Comparison of ENCODE assay signal across 36 cellular contexts in the genomic region with DNA sequence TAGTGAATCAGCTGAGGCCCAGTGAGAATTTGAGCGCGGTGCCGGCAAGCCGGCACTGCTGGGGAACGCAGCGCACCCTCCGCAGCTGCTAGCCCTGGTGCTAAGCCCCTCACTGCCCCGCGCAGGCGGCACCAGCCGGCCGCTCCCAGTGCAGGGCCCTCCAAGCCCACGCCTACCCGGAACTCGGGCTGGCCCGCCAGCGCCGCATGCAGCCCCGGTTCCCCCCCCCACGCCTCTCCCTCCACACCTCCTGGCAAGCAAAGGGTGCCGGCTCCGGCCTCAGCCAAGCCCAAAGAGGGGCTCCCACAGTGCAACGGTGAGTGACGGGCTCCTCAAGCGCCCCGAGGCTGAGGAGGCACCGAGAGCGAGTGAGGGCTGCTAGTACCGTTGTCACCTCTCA.
"Had no signal": no experiment of that assay in that cellular context is flagged by ENCODE, and none has a peak within 500 bp of the region (broad histone marks: within the 10 kb centered on the region; RNA-seq: fewer than 3 reads in every experiment).

No MANE protein-coding gene starts in this region.

- H3K36me3 Mint-ChIP-seq: activated CD8-positive, alpha-beta memory T cell treated with anti-CD3 and anti-CD28 coated beads, Interleukin-2, amount 10 ng/mL, durations not matched to agents 7 days and 5 days; activated naive CD4-positive, alpha-beta T cell treated with anti-CD3 and anti-CD28 coated beads, Interleukin-2, amount 50 U/mL, for 24 hours; activated naive CD8-positive, alpha-beta T cell treated with anti-CD3 and anti-CD28 coated beads for 36 hours had no signal

- H3K9me3 ChIP-seq: adrenal gland, body of pancreas, colonic mucosa, esophagus muscularis mucosa, gastrocnemius medialis had no signal

- H3K27ac Mint-ChIP-seq: activated B cell treated with CpG ODN at 0.5 μM for 24 hours; activated CD8-positive, alpha-beta memory T cell treated with anti-CD3 and anti-CD28 coated beads, Interleukin-2, amount 10 ng/mL, durations not matched to agents 7 days and 5 days; activated CD8-positive, alpha-beta T cell treated with anti-CD3 and anti-CD28 coated beads for 36 hours; activated naive CD4-positive, alpha-beta T cell treated with anti-CD3 and anti-CD28 coated beads for 36 hours; activated naive CD4-positive, alpha-beta T cell treated with anti-CD3 and anti-CD28 coated beads, Interleukin-2, amount 50 U/mL, for 24 hours; activated naive CD8-positive, alpha-beta T cell treated with anti-CD3 and anti-CD28 coated beads for 36 hours; activated naive CD8-positive, alpha-beta T cell treated with anti-CD3 and anti-CD28 coated beads, Interleukin-2, amount 50 U/mL, for 24 hours; activated T-helper 1 cell treated with anti-CD3 and anti-CD28 coated beads, Interleukin-12 subunit alpha, Interleukin-12 subunit beta, Interleukin-2, Interleukin-4 antibody, amounts not matched to agents 30 ng/mL and 10 ng/mL and 1 ng/mL, durations not matched to agents 14 hours and 24 hours and 36 hours; activated T-helper 2 cell treated with anti-CD3 and anti-CD28 coated beads, Interferon-gamma antibody, Interleukin-2, Interleukin-4, amounts not matched to agents 10 μg/mL and 5 μg/mL and 100 μg/mL, durations not matched to agents 14 hours and 24 hours and 36 hours; dendritic cell treated with granulocyte-macrophage colony-stimulating factor and Interleukin-4, amounts not matched to agents 40 ng/mL and 50 ng/mL, for 4 days; T-helper 17 cell; T-helper 2 cell treated with Interferon-gamma antibody and Interleukin-4, amounts not matched to agents 5 μg/mL and 100 μg/mL, for 36 hours had no signal

- H3K36me3 ChIP-seq: adrenal gland, colonic mucosa, esophagus muscularis mucosa, gastrocnemius medialis, WERI-Rb-1 had no signal

- H3K9me3 Mint-ChIP-seq: activated B cell treated with CpG ODN at 0.5 μM for 24 hours; activated CD8-positive, alpha-beta T cell treated with anti-CD3 and anti-CD28 coated beads for 36 hours; activated naive CD4-positive, alpha-beta T cell treated with anti-CD3 and anti-CD28 coated beads for 36 hours; activated naive CD4-positive, alpha-beta T cell treated with anti-CD3 and anti-CD28 coated beads, Interleukin-2, amount 50 U/mL, for 24 hours; activated naive CD8-positive, alpha-beta T cell treated with anti-CD3 and anti-CD28 coated beads for 36 hours; activated naive CD8-positive, alpha-beta T cell treated with anti-CD3 and anti-CD28 coated beads, Interleukin-2, amount 50 U/mL, for 24 hours; activated T-helper 1 cell treated with anti-CD3 and anti-CD28 coated beads, Interleukin-12 subunit alpha, Interleukin-12 subunit beta, Interleukin-2, Interleukin-4 antibody, amounts not matched to agents 30 ng/mL and 10 ng/mL and 1 ng/mL, durations not matched to agents 14 hours and 24 hours and 36 hours; activated T-helper 2 cell treated with anti-CD3 and anti-CD28 coated beads, Interferon-gamma antibody, Interleukin-2, Interleukin-4, amounts not matched to agents 10 μg/mL and 5 μg/mL and 100 μg/mL, durations not matched to agents 14 hours and 24 hours and 36 hours; dendritic cell treated with granulocyte-macrophage colony-stimulating factor and Interleukin-4, amounts not matched to agents 40 ng/mL and 50 ng/mL, for 4 days; T-helper 2 cell treated with Interferon-gamma antibody and Interleukin-4, amounts not matched to agents 5 μg/mL and 100 μg/mL, for 36 hours had no signal

- H3K4me3 Mint-ChIP-seq: activated B cell treated with CpG ODN at 0.5 μM for 24 hours; activated CD8-positive, alpha-beta memory T cell treated with anti-CD3 and anti-CD28 coated beads, Interleukin-2, amount 10 ng/mL, durations not matched to agents 7 days and 5 days; activated CD8-positive, alpha-beta T cell treated with anti-CD3 and anti-CD28 coated beads for 36 hours; activated naive CD4-positive, alpha-beta T cell treated with anti-CD3 and anti-CD28 coated beads for 36 hours; activated naive CD4-positive, alpha-beta T cell treated with anti-CD3 and anti-CD28 coated beads, Interleukin-2, amount 50 U/mL, for 24 hours; activated naive CD8-positive, alpha-beta T cell treated with anti-CD3 and anti-CD28 coated beads for 36 hours; activated naive CD8-positive, alpha-beta T cell treated with anti-CD3 and anti-CD28 coated beads, Interleukin-2, amount 50 U/mL, for 24 hours; activated T-helper 1 cell treated with anti-CD3 and anti-CD28 coated beads, Interleukin-12 subunit alpha, Interleukin-12 subunit beta, Interleukin-2, Interleukin-4 antibody, amounts not matched to agents 30 ng/mL and 10 ng/mL and 1 ng/mL, durations not matched to agents 14 hours and 24 hours and 36 hours; dendritic cell treated with granulocyte-macrophage colony-stimulating factor and Interleukin-4, amounts not matched to agents 40 ng/mL and 50 ng/mL, for 4 days; T-helper 17 cell; T-helper 2 cell treated with Interferon-gamma antibody and Interleukin-4, amounts not matched to agents 5 μg/mL and 100 μg/mL, for 36 hours had no signal

- DNase-seq: activated B cell treated with CpG ODN at 0.5 μM for 24 hours; activated CD4-positive, alpha-beta T cell treated with anti-CD3 and anti-CD28 coated beads for 48 hours; activated CD4-positive, alpha-beta T cell treated with anti-CD3 and anti-CD28 coated beads, Interleukin-2, amount 50 U/mL, for 1 hour; activated CD4-positive, alpha-beta T cell treated with anti-CD3 and anti-CD28 coated beads, Interleukin-2, amount 50 U/mL, for 48 hours; activated CD8-positive, alpha-beta memory T cell treated with anti-CD3 and anti-CD28 coated beads, Interleukin-2, amount 10 ng/mL, durations not matched to agents 7 days and 5 days; activated CD8-positive, alpha-beta memory T cell treated with anti-CD3 and anti-CD28 coated beads, Interleukin-2, amount 50 U/mL, for 4 hours; activated CD8-positive, alpha-beta T cell treated with anti-CD3 and anti-CD28 coated beads for 36 hours; activated effector memory CD4-positive, alpha-beta T cell treated with anti-CD3 and anti-CD28 coated beads, Interleukin-2, amount 50 U/mL, for 16 hours; activated naive CD4-positive, alpha-beta T cell treated with anti-CD3 and anti-CD28 coated beads for 36 hours; activated naive CD8-positive, alpha-beta T cell treated with anti-CD3 and anti-CD28 coated beads for 36 hours; activated naive CD8-positive, alpha-beta T cell treated with anti-CD3 and anti-CD28 coated beads, Interleukin-2, amount 50 U/mL, for 24 hours; activated T-cell treated with anti-CD3 and anti-CD28 coated beads, Interleukin-2, amount 50 U/mL, for 48 hours; amygdala; aorta; body of pancreas; central memory CD4-positive, alpha-beta T cell; cerebellar nuclear complex; colonic mucosa; dorsolateral prefrontal cortex; effector memory CD4-positive, alpha-beta T cell; erythroblast; foreskin keratinocyte; gastrocnemius medialis; T-helper 1 cell; T-helper 17 cell; T1000; WERI-Rb-1 had no signal

- H3K4me1 Mint-ChIP-seq: activated B cell treated with CpG ODN at 0.5 μM for 24 hours; activated CD8-positive, alpha-beta memory T cell treated with anti-CD3 and anti-CD28 coated beads, Interleukin-2, amount 10 ng/mL, durations not matched to agents 7 days and 5 days; activated naive CD4-positive, alpha-beta T cell treated with anti-CD3 and anti-CD28 coated beads, Interleukin-2, amount 50 U/mL, for 24 hours; activated naive CD8-positive, alpha-beta T cell treated with anti-CD3 and anti-CD28 coated beads for 36 hours; activated naive CD8-positive, alpha-beta T cell treated with anti-CD3 and anti-CD28 coated beads, Interleukin-2, amount 50 U/mL, for 24 hours had no signal

- H3K4me1 ChIP-seq: body of pancreas, colonic mucosa, esophagus muscularis mucosa, foreskin keratinocyte, gastrocnemius medialis had no signal

- H3K4me3 ChIP-seq: adrenal gland, body of pancreas, colonic mucosa, dorsolateral prefrontal cortex, esophagus muscularis mucosa, gastrocnemius medialis had no signal

- H3K27me3 ChIP-seq: adrenal gland, body of pancreas, colonic mucosa, dorsolateral prefrontal cortex, esophagus muscularis mucosa, foreskin keratinocyte, gastrocnemius medialis had no signal

- ATAC-seq: activated CD4-positive, CD25-positive, alpha-beta regulatory T cell treated with anti-CD3 and anti-CD28 coated beads, Interleukin-2, amount 50 U/mL, for 24 hours; activated CD8-positive, alpha-beta memory T cell treated with anti-CD3 and anti-CD28 coated beads, Interleukin-2, amount 10 ng/mL, durations not matched to agents 7 days and 5 days; activated CD8-positive, alpha-beta T cell treated with anti-CD3 and anti-CD28 coated beads for 36 hours; activated naive CD8-positive, alpha-beta T cell treated with anti-CD3 and anti-CD28 coated beads, Interleukin-2, amount 50 U/mL, for 24 hours; body of pancreas; foreskin keratinocyte; gastrocnemius medialis; SK-N-SH treated with all-trans-retinoic acid at 6 μM for 48 hours; T-helper 17 cell had no signal

- H3K27ac ChIP-seq: adrenal gland, body of pancreas, colonic mucosa, dorsolateral prefrontal cortex, esophagus muscularis mucosa, foreskin keratinocyte, gastrocnemius medialis, WERI-Rb-1 had no signal
